ENCODE assay signal across 10 cellular contexts in the genomic region with DNA sequence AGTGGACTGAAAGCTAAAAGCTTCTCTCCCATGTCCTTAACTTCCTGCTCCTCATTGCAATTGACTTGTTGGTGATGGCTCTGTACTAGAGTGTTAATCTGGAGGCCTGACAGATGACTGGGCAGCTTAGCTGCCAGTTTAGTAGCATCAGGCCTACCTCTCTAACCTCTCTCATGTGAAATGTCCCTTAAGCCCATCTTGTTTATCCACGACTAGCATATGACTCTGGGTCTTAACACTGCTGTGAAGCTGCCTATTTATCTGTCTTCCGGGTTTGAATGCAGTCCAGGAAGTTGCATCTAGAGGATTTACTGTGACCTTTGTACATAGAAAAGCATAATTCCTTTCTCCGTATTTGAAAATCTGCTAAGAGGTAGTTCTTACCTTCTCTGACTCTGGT.
A peak's percentile ranks its signal among the peaks of the same experiment; 100 is the strongest.
DNase-seq lines count a peak whose midpoint lies in the region; ATAC-seq and TF ChIP-seq lines count a peak whose summit lies in the region.
"Had no signal": no experiment of that assay in that cellular context is flagged by ENCODE, and none has a peak within 500 bp of the region (broad histone marks: within the 10 kb centered on the region; RNA-seq: fewer than 3 reads in every experiment).

No MANE protein-coding gene starts in this region.

- DNase-seq in HFFc6 (no peak), body of pancreas (peak in 1 of 4 donors; percentile 40), right lobe of liver (no peak), posterior vena cava (ENCODE audit: low spot score) (no peak), prostate gland (ENCODE audit: low spot score) (no peak)
- no peak for DNase-seq in activated effector memory CD4-positive, alpha-beta T cell treated with Interleukin-2 at 50 U/mL for 16 hours
- DNase-seq in stimulated activated CD4-positive, alpha-beta T cell treated with anti-CD3 and anti-CD28 coated beads, Interleukin-4, amount 100 ng/mL, for 24 hours, result no peak

- no peaks in the 10 kb centered on the region for H3K27me3 Mint-ChIP-seq in HFFc6 (ENCODE audit: insufficient read depth)
- H3K27me3 Mint-ChIP-seq: IgD-negative memory B cell had no signal

- TF ChIP-seq CTCF in 22Rv1 (IDR thresholded peaks at IDR 0.05) (no peak), HFFc6 (IDR thresholded peaks at IDR 0.05) (no peak), body of pancreas (IDR thresholded peaks at IDR 0.05) (no peak), right lobe of liver (IDR thresholded peaks at IDR 0.05) (no peak), prostate gland (IDR thresholded peaks at IDR 0.05) (no peak)

- WGBS in body of pancreas, 2 donors, result 18 to 24% methylated on average over 3 of the region's 3 CpGs
- 28% methylated on average over 3 of the region's 3 CpGs for WGBS in right lobe of liver (ENCODE audit: insufficient coverage, low coverage, low lambda C conversion rate, missing lambda C conversion rate)
- WGBS in prostate gland, result 30% methylated on average over 3 of the region's 3 CpGs

- peak; percentile 55 for ATAC-seq in body of pancreas
- ATAC-seq in right lobe of liver, result peak; percentile 52 to 65 (median 56)

- H3K4me1 Mint-ChIP-seq in HFFc6 (ENCODE audit: low read depth), result peaks cover 47% of the 10 kb centered on the region
- H3K4me1 Mint-ChIP-seq: IgD-negative memory B cell had no signal

- H3K27me3 ChIP-seq in body of pancreas (no peaks in the 10 kb centered on the region), right lobe of liver (no peaks in the 10 kb centered on the region), prostate gland (replicated peaks; ENCODE audit: insufficient read depth) (no peaks in the 10 kb centered on the region)

- TF ChIP-seq POLR2A in body of pancreas (IDR thresholded peaks at IDR 0.05) (no peak), right lobe of liver (IDR thresholded peaks at IDR 0.05) (no peak), prostate gland (IDR thresholded peaks at IDR 0.05) (no peak)

- H3K4me3 ChIP-seq in body of pancreas (no peak overlapping the region), right lobe of liver (no peak overlapping the region), prostate gland (no peak overlapping the region)

- H3K27ac ChIP-seq in 22Rv1, result peak overlapping the region; percentile 57
- peak overlapping the region; percentile 26 to 68 (median 40) for H3K27ac ChIP-seq in body of pancreas
- H3K27ac ChIP-seq in right lobe of liver, result peak overlapping the region in 2 of 3 donors; percentile 10 to 20
- peak overlapping the region in 1 of 2 donors; percentile 36 for H3K27ac ChIP-seq in prostate gland

- peaks cover 0 to 2% of the 10 kb centered on the region in 2 donors for H3K36me3 ChIP-seq in body of pancreas (replicated peaks in 1 of 2; ENCODE audit: insufficient read depth in 1 of 2, low read depth in 2 of 2)
- peaks cover 0 to 15% (median 4%) of the 10 kb centered on the region in 4 donors for H3K36me3 ChIP-seq in right lobe of liver
- no peaks in the 10 kb centered on the region for H3K36me3 ChIP-seq in prostate gland

- H3K4me3 Mint-ChIP-seq in HFFc6, result peak overlapping the region; percentile 24
- H3K4me3 Mint-ChIP-seq: activated T-helper 1 cell treated with anti-CD3 and anti-CD28 coated beads, Interleukin-12 subunit alpha, Interleukin-12 subunit beta, Interleukin-2, Interleukin-4 antibody, amounts not matched to agents 30 ng/mL and 10 ng/mL and 1 ng/mL, durations not matched to agents 14 hours and 24 hours and 36 hours; IgD-negative memory B cell had no signal

- no peaks in the 10 kb centered on the region for H3K9me3 Mint-ChIP-seq in HFFc6
- H3K9me3 Mint-ChIP-seq: activated T-helper 1 cell treated with anti-CD3 and anti-CD28 coated beads, Interleukin-12 subunit alpha, Interleukin-12 subunit beta, Interleukin-2, Interleukin-4 antibody, amounts not matched to agents 30 ng/mL and 10 ng/mL and 1 ng/mL, durations not matched to agents 14 hours and 24 hours and 36 hours; IgD-negative memory B cell had no signal

- no peaks in the 10 kb centered on the region for H3K9me3 ChIP-seq in body of pancreas
- no peaks in the 10 kb centered on the region for H3K9me3 ChIP-seq in right lobe of liver
- no peaks in the 10 kb centered on the region for H3K9me3 ChIP-seq in prostate gland

- peak overlapping the region; percentile 66 for H3K27ac Mint-ChIP-seq in HFFc6
- H3K27ac Mint-ChIP-seq: activated T-helper 1 cell treated with anti-CD3 and anti-CD28 coated beads, Interleukin-12 subunit alpha, Interleukin-12 subunit beta, Interleukin-2, Interleukin-4 antibody, amounts not matched to agents 30 ng/mL and 10 ng/mL and 1 ng/mL, durations not matched to agents 14 hours and 24 hours and 36 hours had no signal

- H3K4me1 ChIP-seq in body of pancreas (peaks cover 10% of the 10 kb centered on the region), right lobe of liver (peaks cover 0 to 24% (median 6%) of the 10 kb centered on the region in 4 donors), prostate gland (replicated peaks) (peaks cover 8% of the 10 kb centered on the region)

- H3K36me3 Mint-ChIP-seq in HFFc6 (ENCODE audit: low read depth), result peaks cover 19% of the 10 kb centered on the region

- intact Hi-C loops in body of pancreas (cut with DNase I), result no loop called here
- intact Hi-C loops in right lobe of liver (cut with DNase I), result no loop called here
- intact Hi-C loops in posterior vena cava (cut with DNase I), result loop anchor here in 1 of 2 donors (5.0 kb wide), 1 partner anchor 998 kb away; no protein-coding TSS in a partner anchor
- intact Hi-C loops in prostate gland (cut with DNase I), result no loop called here
